Comparison of ENCODE assay signal across 27 cellular contexts in the genomic region with DNA sequence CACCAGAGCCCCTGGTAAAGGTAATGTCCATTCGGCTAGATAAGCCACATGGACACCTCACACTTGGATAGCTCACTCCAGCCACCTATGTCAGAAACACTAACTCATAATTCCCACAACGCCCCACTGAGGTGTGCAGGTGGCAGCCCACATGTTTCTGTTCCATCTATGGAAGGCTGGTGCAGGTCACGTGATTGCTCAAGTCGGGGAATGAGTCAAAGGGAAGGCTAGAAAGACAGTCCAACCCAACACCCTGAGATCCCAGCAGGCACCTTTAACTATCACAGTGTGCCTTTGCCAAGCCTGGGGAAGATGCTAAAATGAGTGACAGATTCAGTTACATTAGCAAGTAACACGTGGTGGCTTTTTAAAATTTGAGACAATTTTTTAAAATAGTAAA. TPM values are rescaled to one million over a fixed set of nuclear protein-coding genes. Genes with fewer than 3 reads are reported as not detected.
A peak's percentile ranks its signal among the peaks of the same experiment; 100 is the strongest.
DNase-seq lines count a peak whose midpoint lies in the region; ATAC-seq, FAIRE-seq and TF ChIP-seq lines count a peak whose summit lies in the region.
"Had no signal": no experiment of that assay in that cellular context is flagged by ENCODE, and none has a peak within 500 bp of the region (broad histone marks: within the 10 kb centered on the region; RNA-seq: fewer than 3 reads in every experiment).

No MANE protein-coding gene starts in this region.

- peaks cover 8 to 13% of the 10 kb centered on the region in 2 donors for H3K9me3 Mint-ChIP-seq in activated naive CD4-positive, alpha-beta T cell treated with anti-CD3 and anti-CD28 coated beads, Interleukin-2, amount 50 U/mL, for 72 hours
- peaks cover 7% of the 10 kb centered on the region for H3K9me3 Mint-ChIP-seq in activated naive CD4-positive, alpha-beta T cell treated with anti-CD3 and anti-CD28 coated beads, Interleukin-2, amount 10 ng/mL, durations not matched to agents 7 days and 5 days
- H3K9me3 Mint-ChIP-seq: CD4-positive, alpha-beta T cell had no signal

- no peaks in the 10 kb centered on the region for H3K4me1 Mint-ChIP-seq in activated naive CD4-positive, alpha-beta T cell treated with anti-CD3 and anti-CD28 coated beads, Interleukin-2, amount 10 ng/mL, durations not matched to agents 7 days and 5 days
- H3K4me1 Mint-ChIP-seq: IgD-negative memory B cell had no signal

- no peak for DNase-seq in activated naive CD4-positive, alpha-beta T cell treated with anti-CD3 and anti-CD28 coated beads, Interleukin-2, amount 50 U/mL, for 72 hours (ENCODE audit: low spot score in 2 of 2)
- no peak for DNase-seq in activated naive CD4-positive, alpha-beta T cell treated with anti-CD3 and anti-CD28 coated beads, Interleukin-2, amount 10 ng/mL, durations not matched to agents 7 days and 5 days
- DNase-seq in GM12878 (ENCODE audit: low read depth, low spot score) (no peak), keratinocyte (ENCODE audit: low read depth, low spot score) (no peak), T-helper 2 cell (no peak), NCI-H146 (lab: John Stamatoyannopoulos, UW) (no peak), NOMO-1 (lab: John Stamatoyannopoulos, UW; ENCODE audit: unreplicated experiment in 2 of 2) (no peak)
- DNase-seq: AML-193; CD4-positive, alpha-beta T cell; COR-L47; DMS53; NCI-H1048; NCI-H1417; NCI-H1694 treated with DMSO at 0.1 percent for 48 hours; NCI-H2081; NCI-H2227 treated with DMSO at 0.1 percent for 48 hours; NCI-H526 treated with DMSO at 0.1 percent for 48 hours; SHP77 had no signal

- H3K4me1 ChIP-seq in GM12878 (ENCODE audit: control insufficient read depth, insufficient read depth, low read length) (no peaks in the 10 kb centered on the region; the same call in 1 of the 2 replicates), keratinocyte (ENCODE audit: control insufficient read depth, extremely low read depth, insufficient read depth, low read length) (peaks cover 29% of the 10 kb centered on the region)
- H3K4me1 ChIP-seq: A549 had no signal

- no peak overlapping the region for H3K27ac ChIP-seq in GM12878 (ENCODE audit: control insufficient read depth, insufficient read depth)
- no peak overlapping the region for H3K27ac ChIP-seq in keratinocyte (ENCODE audit: control insufficient read depth, insufficient read depth, low read length)
- H3K27ac ChIP-seq: A549; BLaER1 treated with 17β-estradiol and CSF1 and Interleukin-3, amounts not matched to agents 10 nM and 100 nM; HL-60 had no signal

- peak; percentile 41 to 68 for ATAC-seq in activated naive CD4-positive, alpha-beta T cell treated with anti-CD3 and anti-CD28 coated beads, Interleukin-2, amount 50 U/mL, for 72 hours
- no peak for ATAC-seq in GM12878
- ATAC-seq: A549, HCT116, Panc1 had no signal

- RAD21 ChIA-PET in GM12878 (lab: Charles Lee; ENCODE audit: unreplicated experiment): no interaction called here

- SMC1A ChIA-PET in GM12878 (lab: Charles Lee; ENCODE audit: uncharacterized antibody, unreplicated experiment): interaction anchor here (1.3 kb wide), 1 partner anchor 25 kb away, joined by 3 read pairs; no protein-coding TSS in a partner anchor

- dilution Hi-C loops in keratinocyte (cut with MboI; ENCODE audit: extremely low pct_ligation_motif_present, low sequenced_read_pairs): no loop called here

- no peaks in the 10 kb centered on the region for H3K36me3 ChIP-seq in GM12878 (ENCODE audit: control insufficient read depth in 2 of 2, insufficient read depth in 2 of 2, low read length in 1 of 2)
- no peaks in the 10 kb centered on the region for H3K36me3 ChIP-seq in keratinocyte (ENCODE audit: control insufficient read depth in 2 of 2, extremely low read depth in 1 of 2, insufficient read depth in 2 of 2, low read length in 2 of 2)

- no peak for TF ChIP-seq POLR2A in GM12878 (IDR thresholded peaks at IDR 0.05; ENCODE audit: low read depth, low read length)

- H4K20me1 ChIP-seq in GM12878 (ENCODE audit: control insufficient read depth, insufficient read depth): no peaks in the 10 kb centered on the region
- H4K20me1 ChIP-seq in keratinocyte (ENCODE audit: control insufficient read depth, extremely low read depth, insufficient read depth, low read length): no peaks in the 10 kb centered on the region
- H4K20me1 ChIP-seq: BLaER1 treated with 17β-estradiol and CSF1 and Interleukin-3, amounts not matched to agents 10 nM and 100 nM had no signal

- no peak overlapping the region for H3K4me3 ChIP-seq in GM12878
- no peak overlapping the region for H3K4me3 ChIP-seq in keratinocyte (ENCODE audit: control insufficient read depth in 2 of 3, extremely low read depth in 1 of 3, insufficient read depth in 2 of 3, low read depth in 1 of 3, low read length in 3 of 3)
- H3K4me3 ChIP-seq: A549; BLaER1 treated with 17β-estradiol and CSF1 and Interleukin-3, amounts not matched to agents 10 nM and 100 nM had no signal

- no peak overlapping the region for H3K4me3 Mint-ChIP-seq in activated naive CD4-positive, alpha-beta T cell treated with anti-CD3 and anti-CD28 coated beads, Interleukin-2, amount 10 ng/mL, durations not matched to agents 7 days and 5 days
- H3K4me3 Mint-ChIP-seq: CD4-positive, alpha-beta T cell; IgD-negative memory B cell had no signal

- H2AFZ ChIP-seq in GM12878 (ENCODE audit: control insufficient read depth, low read depth, low read length) (no peak overlapping the region), keratinocyte (ENCODE audit: control insufficient read depth, low read length) (no peak overlapping the region)

- CTCF ChIA-PET in activated naive CD4-positive, alpha-beta T cell treated with anti-CD3 and anti-CD28 coated beads, Interleukin-2, amount 10 ng/mL, durations not matched to agents 7 days and 5 days (lab: Charles Lee): no interaction called here
- CTCF ChIA-PET in GM12878 (lab: Yijun Ruan, JAX): interaction anchor here (0.9 kb wide), 1 partner anchor 15 kb away, joined by 3 read pairs; no protein-coding TSS in a partner anchor

- WGBS in GM12878 (ENCODE audit: insufficient coverage, insufficient replicate concordance, low lambda C conversion rate, missing lambda C conversion rate): 14% methylated on average over 5 of the region's 5 CpGs

- no peak overlapping the region for H3K9ac ChIP-seq in GM12878 (ENCODE audit: control insufficient read depth, insufficient read depth, low read length)
- H3K9ac ChIP-seq in keratinocyte (ENCODE audit: control insufficient read depth, extremely low read depth, insufficient read depth, low read length): no peak overlapping the region
- H3K9ac ChIP-seq: BLaER1 treated with 17β-estradiol and CSF1 and Interleukin-3, amounts not matched to agents 10 nM and 100 nM had no signal

- H3K27ac Mint-ChIP-seq in activated naive CD4-positive, alpha-beta T cell treated with anti-CD3 and anti-CD28 coated beads, Interleukin-2, amount 50 U/mL, for 72 hours: no peak overlapping the region
- no peak overlapping the region for H3K27ac Mint-ChIP-seq in activated naive CD4-positive, alpha-beta T cell treated with anti-CD3 and anti-CD28 coated beads, Interleukin-2, amount 10 ng/mL, durations not matched to agents 7 days and 5 days
- H3K27ac Mint-ChIP-seq: CD4-positive, alpha-beta T cell; IgD-negative memory B cell had no signal

- peaks cover 10 to 13% of the 10 kb centered on the region in 2 donors for H3K36me3 Mint-ChIP-seq in activated naive CD4-positive, alpha-beta T cell treated with anti-CD3 and anti-CD28 coated beads, Interleukin-2, amount 50 U/mL, for 72 hours
- H3K36me3 Mint-ChIP-seq in activated naive CD4-positive, alpha-beta T cell treated with anti-CD3 and anti-CD28 coated beads, Interleukin-2, amount 10 ng/mL, durations not matched to agents 7 days and 5 days: no peaks in the 10 kb centered on the region

- no peak for TF ChIP-seq CTCF in GM12878 (IDR thresholded peaks at IDR 0.05 in 2 of 3, conservative IDR thresholded peaks at IDR 0.05 in 1 of 3; ENCODE audit: control insufficient read depth in 2 of 3, extremely low read depth in 1 of 3, insufficient read depth in 1 of 3, low read depth in 3 of 3, low read length in 3 of 3)
- no peak for TF ChIP-seq CTCF in keratinocyte (optimal IDR thresholded peaks at IDR 0.05 in 1 of 3, IDR thresholded peaks at IDR 0.05 in 1 of 3, conservative IDR thresholded peaks at IDR 0.05 in 1 of 3; ENCODE audit: extremely low read depth in 1 of 3, insufficient read depth in 2 of 3, low read length in 3 of 3)

- in situ Hi-C loops in GM12878 (cut with MboI): no loop called here

- H3K79me2 ChIP-seq in GM12878 (ENCODE audit: control insufficient read depth, insufficient read depth, low read length) (no peaks in the 10 kb centered on the region), keratinocyte (ENCODE audit: control insufficient read depth, insufficient read depth, low read length) (no peaks in the 10 kb centered on the region)

- intact Hi-C loops in GM12878 (cut with micrococcal nuclease; ENCODE audit: unreplicated experiment): no loop called here

- no peak overlapping the region for H3K4me2 ChIP-seq in GM12878 (ENCODE audit: control insufficient read depth, insufficient read depth)
- H3K4me2 ChIP-seq in keratinocyte (ENCODE audit: control insufficient read depth, extremely low read depth, insufficient read depth, low read depth, low read length): no peak overlapping the region
- H3K4me2 ChIP-seq: A549; BLaER1 treated with 17β-estradiol and CSF1 and Interleukin-3, amounts not matched to agents 10 nM and 100 nM had no signal

- POLR2A ChIA-PET in GM12878 (lab: Charles Lee): no interaction called here

- TF ChIP-seq EP300 in GM12878 (IDR thresholded peaks at IDR 0.05; ENCODE audit: borderline replicate concordance in 1 of 2, control insufficient read depth in 1 of 2, low read depth in 2 of 2, low read length in 2 of 2): no peak

- TF ChIP-seq RAD21 in GM12878 (IDR thresholded peaks at IDR 0.05; ENCODE audit: insufficient read depth, low read depth, low read length): no peak

- FAIRE-seq in GM12878 (lab: Jason Lieb, UNC) (peak; percentile 62), keratinocyte (lab: Jason Lieb, UNC) (peak; percentile 32)
- FAIRE-seq: A549 had no signal

- no peaks in the 10 kb centered on the region for H3K9me1 ChIP-seq in keratinocyte (ENCODE audit: control insufficient read depth, extremely low read depth, insufficient read depth, low read length)

- H3K27me3 ChIP-seq in GM12878 (replicated peaks in 1 of 2; ENCODE audit: control insufficient read depth in 2 of 2, insufficient read depth in 2 of 2, low read length in 1 of 2) (no peaks in the 10 kb centered on the region), keratinocyte (ENCODE audit: control insufficient read depth, extremely low read depth, insufficient read depth, low read length) (no peaks in the 10 kb centered on the region)
- H3K27me3 ChIP-seq: BLaER1 treated with 17β-estradiol and CSF1 and Interleukin-3, amounts not matched to agents 10 nM and 100 nM had no signal

- H3K9me3 ChIP-seq in GM12878 (replicated peaks; ENCODE audit: control insufficient read depth, insufficient read depth, low read length) (peaks cover 5% of the 10 kb centered on the region; the same call in 2 of the 3 replicates), keratinocyte (ENCODE audit: control insufficient read depth, low read depth, low read length) (peaks cover 2% of the 10 kb centered on the region)
- H3K9me3 ChIP-seq: A549 had no signal

- no peaks in the 10 kb centered on the region for H3K27me3 Mint-ChIP-seq in activated naive CD4-positive, alpha-beta T cell treated with anti-CD3 and anti-CD28 coated beads, Interleukin-2, amount 10 ng/mL, durations not matched to agents 7 days and 5 days
- H3K27me3 Mint-ChIP-seq: CD4-positive, alpha-beta T cell; IgD-negative memory B cell had no signal

- BruUV-seq in GM12878 (replicated peaks; lab: Mats Ljungman, UMichigan): no TSS peak

RNA-seq across cellular contexts. Expression of gene KCNE1, which starts 45.3 kb away (rescaled TPM):
- total RNA-seq in activated naive CD4-positive, alpha-beta T cell treated with anti-CD3 and anti-CD28 coated beads, Interleukin-2, amount 50 U/mL, for 72 hours: under 1 TPM in 1 of 2 donors, not detected in 1; 0.27 TPM
- 0.21 TPM in 1 of 2 replicates, not detected in the other for total RNA-seq in GM12878 (2013; cell fraction: nucleolus; rRNA removed)
- total RNA-seq in GM12878 (2014; rRNA removed) (0.06 and 0.16 TPM in 2 replicates), GM12878 (2014; rRNA removed; fragmentation: Illumina TruSeq; extraction: Trizol) (0.09 and 0.18 TPM in 2 replicates), GM12878 (2021) (0.18 TPM in 1 of 2 replicates, not detected in the other)
- polyA plus RNA-seq in GM12878 (2011; ENCODE audit: low read depth): not detected
- polyA plus RNA-seq in GM12878 (2011; rRNA removed) (not detected in 2 replicates), GM12878 (2014; fragmentation: Illumina TruSeq; extraction: Trizol) (0.06 TPM in 1 of 2 replicates, not detected in the other), GM12878 (2014; fragmentation: Nextera tagmentation; extraction: Ambion mirVana) (not detected), GM12878 (2014; rRNA removed) (0.17 and 0.19 TPM in 2 replicates), GM12878 (2016; fragmentation: Nextera tagmentation; extraction: Ambion mirVana) (not detected), keratinocyte (0.03 to 0.08 TPM (median 0.04 TPM) in 3 replicates)
- not detected in 2 replicates for polyA plus RNA-seq in GM12878 (2011; cell fraction: cytosol; rRNA removed)
- 0.04 and 0.15 TPM in 2 replicates for polyA plus RNA-seq in GM12878 (2011; cell fraction: nucleus; rRNA removed)
- polyA plus RNA-seq in GM12878 (2012): not detected in 2 replicates
- polyA minus RNA-seq in GM12878 (2011; rRNA and poly(A)+ RNA removed): not detected in 2 replicates
- polyA minus RNA-seq in GM12878 (2011; cell fraction: cytosol; rRNA and poly(A)+ RNA removed): not detected in 2 replicates
- polyA minus RNA-seq in GM12878 (2011; cell fraction: nucleus; rRNA and poly(A)+ RNA removed): 0.12 TPM in 1 of 2 replicates, not detected in the other
- 0.12 TPM for polyA plus RNA-seq in keratinocyte (2011; ENCODE audit: low read depth)
- 0.10 TPM in 1 of 2 replicates, not detected in the other for polyA plus RNA-seq in keratinocyte (2011; cell fraction: cytosol; rRNA removed)
- 0.17 and 0.36 TPM in 2 replicates for polyA plus RNA-seq in keratinocyte (2011; cell fraction: nucleus; rRNA removed)
- 0.09 and 0.20 TPM in 2 replicates for polyA plus RNA-seq in keratinocyte (2012; ENCODE audit: low replicate concordance)
- polyA minus RNA-seq in keratinocyte: 0.42 TPM in 1 of 3 replicates, not detected in the others
- polyA minus RNA-seq in keratinocyte (2011; cell fraction: cytosol; rRNA and poly(A)+ RNA removed): not detected
- 0.53 TPM in 1 of 2 replicates, not detected in the other for polyA minus RNA-seq in keratinocyte (2011; cell fraction: nucleus; rRNA and poly(A)+ RNA removed)
- total RNA-seq: CD4-positive, alpha-beta T cell; H4; NCI-H460; SK-MEL-5 had no signal
- polyA plus RNA-seq: IgD-negative memory B cell had no signal

RNA-seq across cellular contexts. Expression of gene RCAN1, which starts 57.7 kb away (rescaled TPM):
- 1 to 10 TPM; 2.9 to 7.4 TPM for total RNA-seq in activated naive CD4-positive, alpha-beta T cell treated with anti-CD3 and anti-CD28 coated beads, Interleukin-2, amount 50 U/mL, for 72 hours
- 1.9 and 2.1 TPM in 2 replicates for total RNA-seq in GM12878 (2013; cell fraction: nucleolus; rRNA removed)
- total RNA-seq in GM12878 (2014; rRNA removed) (10.1 and 10.5 TPM in 2 replicates), GM12878 (2014; rRNA removed; fragmentation: Illumina TruSeq; extraction: Trizol) (11.0 and 11.4 TPM in 2 replicates), GM12878 (2021) (11.1 and 12.9 TPM in 2 replicates)
- 4.7 TPM for polyA plus RNA-seq in GM12878 (2011; ENCODE audit: low read depth)
- polyA plus RNA-seq in GM12878 (2011; rRNA removed) (6.7 and 8.0 TPM in 2 replicates), GM12878 (2014; fragmentation: Illumina TruSeq; extraction: Trizol) (12.2 and 13.5 TPM in 2 replicates), GM12878 (2014; fragmentation: Nextera tagmentation; extraction: Ambion mirVana) (1 to 10 TPM; 5.1 to 8.8 TPM), GM12878 (2014; rRNA removed) (10.1 and 11.2 TPM in 2 replicates), GM12878 (2016; fragmentation: Nextera tagmentation; extraction: Ambion mirVana) (10 to 100 TPM in 1 of 2 experiments, 1 to 10 TPM in 1; 2.8 to 12.3 TPM), keratinocyte (14.6 to 22.4 TPM (median 21.3 TPM) in 3 replicates)
- polyA plus RNA-seq in GM12878 (2011; cell fraction: cytosol; rRNA removed): 3.1 and 3.3 TPM in 2 replicates
- 1.9 and 2.8 TPM in 2 replicates for polyA plus RNA-seq in GM12878 (2011; cell fraction: nucleus; rRNA removed)
- polyA plus RNA-seq in GM12878 (2012): 5.2 and 5.7 TPM in 2 replicates
- polyA minus RNA-seq in GM12878 (2011; rRNA and poly(A)+ RNA removed): 4.7 and 4.8 TPM in 2 replicates
- 1.3 and 3.5 TPM in 2 replicates for polyA minus RNA-seq in GM12878 (2011; cell fraction: cytosol; rRNA and poly(A)+ RNA removed)
- 0.85 and 1.7 TPM in 2 replicates for polyA minus RNA-seq in GM12878 (2011; cell fraction: nucleus; rRNA and poly(A)+ RNA removed)
- polyA plus RNA-seq in keratinocyte (2011; ENCODE audit: low read depth): 16.3 TPM
- 14.4 and 18.3 TPM in 2 replicates for polyA plus RNA-seq in keratinocyte (2011; cell fraction: cytosol; rRNA removed)
- polyA plus RNA-seq in keratinocyte (2011; cell fraction: nucleus; rRNA removed): 19.4 and 21.4 TPM in 2 replicates
- 17.4 and 28.5 TPM in 2 replicates for polyA plus RNA-seq in keratinocyte (2012; ENCODE audit: low replicate concordance)
- polyA minus RNA-seq in keratinocyte: 8.9 to 23.0 TPM (median 16.1 TPM) in 3 replicates
- 10.0 TPM for polyA minus RNA-seq in keratinocyte (2011; cell fraction: cytosol; rRNA and poly(A)+ RNA removed)
- 13.8 and 21.0 TPM in 2 replicates for polyA minus RNA-seq in keratinocyte (2011; cell fraction: nucleus; rRNA and poly(A)+ RNA removed)
